In genomic region chr13:60540276-60540675, GRCh38 we compare ENCODE assay signal across 31 cellular contexts.
"Had no signal": no experiment of that assay in that cellular context is flagged by ENCODE, and none has a peak within 500 bp of the region (broad histone marks: within the 10 kb centered on the region; RNA-seq: fewer than 3 reads in every experiment).

No MANE protein-coding gene starts in this region.

- H3K27me3 Mint-ChIP-seq: progenitor cell of endocrine pancreas; stimulated activated memory B cell treated with anti-CD40 and anti-IgM and Interleukin-4, amounts not matched to agents 10 μg/mL and 1 μg/mL and 100 μg/mL, for 72 hours; stimulated activated naive CD8-positive, alpha-beta T cell treated with anti-CD3 and anti-CD28 coated beads, Interleukin-15, amount 100 ng/mL, for 72 hours; type B pancreatic cell had no signal

- H3K79me2 ChIP-seq: parathyroid adenoma had no signal

- H3K4me3 Mint-ChIP-seq: natural killer cell; nephron; neural progenitor cell; stimulated activated memory B cell treated with anti-CD40 and anti-IgM and Interleukin-4, amounts not matched to agents 10 μg/mL and 1 μg/mL and 100 μg/mL, for 72 hours; stimulated activated naive CD8-positive, alpha-beta T cell treated with anti-CD3 and anti-CD28 coated beads, Interleukin-15, amount 100 ng/mL, for 72 hours; type B pancreatic cell had no signal

- H3K4me3 ChIP-seq: neural progenitor cell, ovary, psoas muscle, skin epidermis, smooth muscle cell, spleen, suprapubic skin, testis, tibial artery, transverse colon, upper lobe of right lung, uterus had no signal

- H3K27me3 ChIP-seq: neural progenitor cell, ovary, spleen, suprapubic skin, testis, tibial artery, transverse colon, upper lobe of right lung, uterus had no signal

- H3K9me3 Mint-ChIP-seq: natural killer cell; nephron; neural progenitor cell; stimulated activated memory B cell treated with anti-CD40 and anti-IgM and Interleukin-4, amounts not matched to agents 10 μg/mL and 1 μg/mL and 100 μg/mL, for 72 hours; stimulated activated naive CD8-positive, alpha-beta T cell treated with anti-CD3 and anti-CD28 coated beads, Interleukin-15, amount 100 ng/mL, for 72 hours; type B pancreatic cell had no signal

- H3K4me1 ChIP-seq: neural progenitor cell, parathyroid adenoma, psoas muscle, spleen, suprapubic skin, testis, tibial artery, transverse colon, upper lobe of right lung, uterus had no signal

- H3K4me2 ChIP-seq: neural progenitor cell, smooth muscle cell had no signal

- H3K9me3 ChIP-seq: ovary, psoas muscle, spleen, suprapubic skin, testis, tibial artery, transverse colon, upper lobe of right lung, uterus had no signal

- H3K4me1 Mint-ChIP-seq: natural killer cell; nephron; neural progenitor cell; stimulated activated memory B cell treated with anti-CD40 and anti-IgM and Interleukin-4, amounts not matched to agents 10 μg/mL and 1 μg/mL and 100 μg/mL, for 72 hours; stimulated activated naive CD8-positive, alpha-beta T cell treated with anti-CD3 and anti-CD28 coated beads, Interleukin-15, amount 100 ng/mL, for 72 hours had no signal

- DNase-seq: natural killer cell; occipital lobe; ovary; posterior cingulate gyrus; psoas muscle; right cardiac atrium; spleen; stimulated activated CD4-positive, alpha-beta T cell treated with anti-CD3 and anti-CD28 coated beads, Interleukin-12 subunit alpha, Interleukin-12 subunit beta, amount 100 ng/mL, for 4 hours; stimulated activated CD4-positive, alpha-beta T cell treated with anti-CD3 and anti-CD28 coated beads, Interleukin-1b, Interleukin-23, amount 100 ng/mL, for 48 hours; stimulated activated CD4-positive, alpha-beta T cell treated with anti-CD3 and anti-CD28 coated beads, Interleukin-4, amount 100 ng/mL, for 1 hour; stimulated activated CD4-positive, alpha-beta T cell treated with anti-CD3 and anti-CD28 coated beads, Interleukin-4, amount 100 ng/mL, for 4 hours; stimulated activated CD8-positive, alpha-beta memory T cell treated with anti-CD3 and anti-CD28 coated beads, Interleukin-4, amount 100 ng/mL, for 48 hours; stimulated activated naive CD4-positive, alpha-beta T cell; stimulated activated naive CD8-positive, alpha-beta T cell treated with anti-CD3 and anti-CD28 coated beads, Interleukin-15, amount 100 ng/mL, for 72 hours; stimulated activated naive CD8-positive, alpha-beta T cell treated with anti-CD3 and anti-CD28 coated beads, Interleukin-15, Interleukin-2, amounts not matched to agents 100 U/mL and 50 U/mL, for 24 hours; substantia nigra; testis; tibial artery; transverse colon; upper lobe of right lung; uterus had no signal

- H3K36me3 ChIP-seq: neural progenitor cell, ovary, suprapubic skin, uterus had no signal

- H2AFZ ChIP-seq: neural progenitor cell, parathyroid adenoma had no signal

- H3K9ac ChIP-seq: neural progenitor cell, parathyroid adenoma had no signal

- H3K27ac Mint-ChIP-seq: natural killer cell; nephron; neural progenitor cell; progenitor cell of endocrine pancreas; stimulated activated memory B cell treated with anti-CD40 and anti-IgM and Interleukin-4, amounts not matched to agents 10 μg/mL and 1 μg/mL and 100 μg/mL, for 72 hours; stimulated activated naive CD8-positive, alpha-beta T cell treated with anti-CD3 and anti-CD28 coated beads, Interleukin-15, amount 100 ng/mL, for 72 hours; type B pancreatic cell had no signal

- H3K27ac ChIP-seq: neural progenitor cell, ovary, parathyroid adenoma, psoas muscle, skin epidermis, spleen, suprapubic skin, testis, tibial artery, transverse colon, upper lobe of right lung, uterus had no signal

- ATAC-seq: natural killer cell; psoas muscle; right cardiac atrium; sciatic nerve; stimulated activated memory B cell treated with anti-CD40 and anti-IgM and Interleukin-4, amounts not matched to agents 10 μg/mL and 1 μg/mL and 100 μg/mL, for 72 hours; stimulated activated naive CD8-positive, alpha-beta T cell treated with anti-CD3 and anti-CD28 coated beads, Interleukin-15, amount 100 ng/mL, for 72 hours; stimulated activated naive CD8-positive, alpha-beta T cell treated with anti-CD3 and anti-CD28 coated beads, Interleukin-15, Interleukin-2, amounts not matched to agents 100 U/mL and 50 U/mL, for 24 hours; upper lobe of right lung had no signal
